In the genomic region with DNA sequence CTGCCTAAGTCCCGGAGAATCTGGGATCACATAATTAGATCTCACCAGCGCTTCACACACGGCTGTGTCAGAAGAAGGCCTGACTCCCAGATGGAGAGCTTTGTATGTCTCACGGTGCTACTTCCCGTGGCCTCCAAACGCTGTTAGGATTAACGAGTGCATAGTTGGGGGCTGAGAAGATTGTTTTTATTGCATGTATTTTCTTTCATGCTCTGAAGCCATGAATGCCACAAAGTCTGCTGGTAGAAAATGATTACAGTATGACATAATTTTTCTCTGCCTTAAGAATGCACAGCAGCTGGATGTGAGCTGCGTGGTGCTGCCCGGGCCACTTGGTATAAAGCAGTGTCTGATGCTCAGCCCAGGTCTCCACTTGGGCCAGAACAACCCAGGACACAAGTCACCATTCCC, we compare ENCODE assay signal across 12 cellular contexts.
DNase-seq lines count a peak whose midpoint lies in the region; ATAC-seq and TF ChIP-seq lines count a peak whose summit lies in the region.
"Had no signal": no experiment of that assay in that cellular context is flagged by ENCODE, and none has a peak within 500 bp of the region (broad histone marks: within the 10 kb centered on the region; RNA-seq: fewer than 3 reads in every experiment).

No MANE protein-coding gene starts in this region.

- DNase-seq in GM03348 (ENCODE audit: low spot score) (peak; percentile 90), foreskin fibroblast (peak; percentile 93 to 95), skeletal muscle cell (ENCODE audit: low read depth) (peak; percentile 89)
- no peak for DNase-seq in activated CD4-positive, alpha-beta memory T cell treated with anti-CD3 and anti-CD28 coated beads for 36 hours
- DNase-seq: activated CD8-positive, alpha-beta T cell treated with anti-CD3 and anti-CD28 coated beads for 36 hours; body of pancreas; NCI-H2081 treated with DMSO at 0.1 percent for 48 hours; Right ventricle myocardium superior had no signal

- H3K4me3 Mint-ChIP-seq in activated CD4-positive, alpha-beta memory T cell treated with anti-CD3 and anti-CD28 coated beads for 36 hours, result no peak overlapping the region
- H3K4me3 Mint-ChIP-seq: activated CD8-positive, alpha-beta T cell treated with anti-CD3 and anti-CD28 coated beads for 36 hours had no signal

- CTCF ChIA-PET in activated CD4-positive, alpha-beta memory T cell treated with anti-CD3 and anti-CD28 coated beads for 36 hours (lab: Charles Lee), result no interaction called here

- H3K27me3 Mint-ChIP-seq in activated CD4-positive, alpha-beta memory T cell treated with anti-CD3 and anti-CD28 coated beads for 36 hours, result no peaks in the 10 kb centered on the region
- H3K27me3 Mint-ChIP-seq: activated CD8-positive, alpha-beta T cell treated with anti-CD3 and anti-CD28 coated beads for 36 hours had no signal

- POLR2A ChIA-PET in activated CD4-positive, alpha-beta memory T cell treated with anti-CD3 and anti-CD28 coated beads for 36 hours (lab: Charles Lee), result no interaction called here

- H3K9me3 Mint-ChIP-seq in activated CD4-positive, alpha-beta memory T cell treated with anti-CD3 and anti-CD28 coated beads for 36 hours, result peaks cover 28% of the 10 kb centered on the region

- intact Hi-C loops in activated CD4-positive, alpha-beta memory T cell treated with anti-CD3 and anti-CD28 coated beads for 36 hours (cut with micrococcal nuclease), result no loop called here

- peaks cover 1% of the 10 kb centered on the region for H3K36me3 Mint-ChIP-seq in activated CD4-positive, alpha-beta memory T cell treated with anti-CD3 and anti-CD28 coated beads for 36 hours

- no peak overlapping the region for H3K4me3 ChIP-seq in foreskin fibroblast (ENCODE audit: low read depth in 1 of 2, low read length in 2 of 2)
- H3K4me3 ChIP-seq in skeletal muscle cell (ENCODE audit: low read depth, low read length), result no peak overlapping the region
- H3K4me3 ChIP-seq: body of pancreas had no signal

- TF ChIP-seq CTCF in foreskin fibroblast (IDR thresholded peaks at IDR 0.05; ENCODE audit: low read depth, low read length), result no peak

- no peaks in the 10 kb centered on the region for H3K4me1 Mint-ChIP-seq in activated CD4-positive, alpha-beta memory T cell treated with anti-CD3 and anti-CD28 coated beads for 36 hours (ENCODE audit: low read depth)

- H3K27ac Mint-ChIP-seq in activated CD4-positive, alpha-beta memory T cell treated with anti-CD3 and anti-CD28 coated beads for 36 hours, result no peak overlapping the region
- H3K27ac Mint-ChIP-seq: activated CD8-positive, alpha-beta T cell treated with anti-CD3 and anti-CD28 coated beads for 36 hours had no signal

- ATAC-seq in SK-N-SH treated with all-trans-retinoic acid at 6 μM for 48 hours, result peak; percentile 83
- ATAC-seq in GM19324 (IDR thresholded peaks at IDR 0.05; ENCODE audit: low FRiP score, unreplicated experiment), result no peak
- ATAC-seq in GM19397 (IDR thresholded peaks at IDR 0.05; ENCODE audit: unreplicated experiment), result no peak
- no peak for ATAC-seq in HG03571 (IDR thresholded peaks at IDR 0.05; ENCODE audit: unreplicated experiment)
- ATAC-seq: activated CD8-positive, alpha-beta T cell treated with anti-CD3 and anti-CD28 coated beads for 36 hours; body of pancreas had no signal

TF ChIP-seq in SK-N-SH treated with all-trans-retinoic acid at 6 μM for 48 hours, 23 proteins besides CTCF, POLR2A, EP300 and RAD21:
- TF ChIP-seq, protein P1, sequence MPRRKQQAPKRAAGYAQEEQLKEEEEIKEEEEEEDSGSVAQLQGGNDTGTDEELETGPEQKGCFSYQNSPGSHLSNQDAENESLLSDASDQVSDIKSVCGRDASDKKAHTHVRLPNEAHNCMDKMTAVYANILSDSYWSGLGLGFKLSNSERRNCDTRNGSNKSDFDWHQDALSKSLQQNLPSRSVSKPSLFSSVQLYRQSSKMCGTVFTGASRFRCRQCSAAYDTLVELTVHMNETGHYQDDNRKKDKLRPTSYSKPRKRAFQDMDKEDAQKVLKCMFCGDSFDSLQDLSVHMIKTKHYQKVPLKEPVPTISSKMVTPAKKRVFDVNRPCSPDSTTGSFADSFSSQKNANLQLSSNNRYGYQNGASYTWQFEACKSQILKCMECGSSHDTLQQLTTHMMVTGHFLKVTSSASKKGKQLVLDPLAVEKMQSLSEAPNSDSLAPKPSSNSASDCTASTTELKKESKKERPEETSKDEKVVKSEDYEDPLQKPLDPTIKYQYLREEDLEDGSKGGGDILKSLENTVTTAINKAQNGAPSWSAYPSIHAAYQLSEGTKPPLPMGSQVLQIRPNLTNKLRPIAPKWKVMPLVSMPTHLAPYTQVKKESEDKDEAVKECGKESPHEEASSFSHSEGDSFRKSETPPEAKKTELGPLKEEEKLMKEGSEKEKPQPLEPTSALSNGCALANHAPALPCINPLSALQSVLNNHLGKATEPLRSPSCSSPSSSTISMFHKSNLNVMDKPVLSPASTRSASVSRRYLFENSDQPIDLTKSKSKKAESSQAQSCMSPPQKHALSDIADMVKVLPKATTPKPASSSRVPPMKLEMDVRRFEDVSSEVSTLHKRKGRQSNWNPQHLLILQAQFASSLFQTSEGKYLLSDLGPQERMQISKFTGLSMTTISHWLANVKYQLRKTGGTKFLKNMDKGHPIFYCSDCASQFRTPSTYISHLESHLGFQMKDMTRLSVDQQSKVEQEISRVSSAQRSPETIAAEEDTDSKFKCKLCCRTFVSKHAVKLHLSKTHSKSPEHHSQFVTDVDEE (CRISPR knock-in tag; IDR thresholded peaks at IDR 0.05), result 0 out of 2 replicates have a peak, but pooled peaks have one; percentile 44
- TF ChIP-seq ZFP30 (CRISPR knock-in tag; IDR thresholded peaks at IDR 0.05), result no peak
- TF ChIP-seq TCF4 (CRISPR knock-in tag; IDR thresholded peaks at IDR 0.05; ENCODE audit: borderline replicate concordance), result no peak; the same call in 1 of the 2 replicates
